20 cellular contexts compared by ENCODE assay signal in the genomic region with DNA sequence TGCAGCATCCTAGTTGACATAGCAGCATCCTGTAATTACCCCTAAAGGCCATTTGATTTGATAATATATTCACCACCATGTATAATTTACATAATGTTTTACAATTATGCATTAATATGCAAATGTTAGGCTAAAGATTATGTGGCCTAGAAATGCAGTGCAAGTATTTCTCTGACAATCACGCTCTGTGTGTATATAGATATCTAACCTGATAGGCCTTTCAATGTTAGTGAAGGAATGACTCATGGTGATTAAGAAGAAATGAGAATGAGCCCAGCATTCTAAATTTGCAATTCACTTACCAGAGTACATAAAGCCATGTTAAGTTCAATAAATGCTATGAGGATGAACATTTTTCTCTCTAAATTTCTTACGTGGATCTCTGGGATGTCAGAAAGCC.
"Had no signal": no experiment of that assay in that cellular context is flagged by ENCODE, and none has a peak within 500 bp of the region (broad histone marks: within the 10 kb centered on the region; RNA-seq: fewer than 3 reads in every experiment).

No MANE protein-coding gene starts in this region.

- H3K4me3 Mint-ChIP-seq: activated T-helper 1 cell treated with anti-CD3 and anti-CD28 coated beads, Interleukin-12 subunit alpha, Interleukin-12 subunit beta, Interleukin-2, Interleukin-4 antibody, amounts not matched to agents 30 ng/mL and 10 ng/mL and 1 ng/mL, durations not matched to agents 14 hours and 24 hours and 36 hours; memory B cell; naive thymus-derived CD8-positive, alpha-beta T cell had no signal

- H3K27ac ChIP-seq: ascending aorta, esophagus squamous epithelium, sigmoid colon, SJCRH30, spleen, stomach, testis, upper lobe of right lung had no signal

- H3K9me3 ChIP-seq: ascending aorta, esophagus squamous epithelium, sigmoid colon, SJCRH30, spleen, stomach, testis, upper lobe of right lung had no signal

- H3K36me3 ChIP-seq: ascending aorta, esophagus squamous epithelium, sigmoid colon, SJCRH30, stomach, upper lobe of right lung had no signal

- H3K4me3 ChIP-seq: ascending aorta, esophagus squamous epithelium, sigmoid colon, SJCRH30, spleen, stomach, testis, upper lobe of right lung had no signal

- DNase-seq: activated CD4-positive, alpha-beta T cell treated with anti-CD3 and anti-CD28 coated beads, Interleukin-2, amount 50 U/mL, for 48 hours; activated naive CD4-positive, alpha-beta T cell; esophagus squamous epithelium; glutamatergic neuron; hypothalamus; kidney glomerular epithelial cell; left ventricle myocardium superior; naive thymus-derived CD8-positive, alpha-beta T cell; occipital lobe; sigmoid colon; spleen; stomach; T-helper 9 cell; testis; upper lobe of right lung had no signal

- ATAC-seq: left ventricle myocardium superior; naive thymus-derived CD8-positive, alpha-beta T cell; upper lobe of right lung had no signal

- H3K4me1 ChIP-seq: sigmoid colon, spleen, testis, upper lobe of right lung had no signal

- H3K27me3 ChIP-seq: ascending aorta, esophagus squamous epithelium, sigmoid colon, SJCRH30, spleen, stomach, testis, upper lobe of right lung had no signal

- H3K27ac Mint-ChIP-seq: activated T-helper 1 cell treated with anti-CD3 and anti-CD28 coated beads, Interleukin-12 subunit alpha, Interleukin-12 subunit beta, Interleukin-2, Interleukin-4 antibody, amounts not matched to agents 30 ng/mL and 10 ng/mL and 1 ng/mL, durations not matched to agents 14 hours and 24 hours and 36 hours; progenitor cell of endocrine pancreas had no signal

- H3K9me3 Mint-ChIP-seq: memory B cell had no signal

- H3K27me3 Mint-ChIP-seq: memory B cell; naive thymus-derived CD8-positive, alpha-beta T cell; progenitor cell of endocrine pancreas had no signal
